Comparison of ENCODE assay signal across 8 cellular contexts in genomic region chr3:37996785-37997301, GRCh38. TPM values are rescaled to one million over a fixed set of nuclear protein-coding genes. Genes with fewer than 3 reads are reported as not detected.
A peak's percentile ranks its signal among the peaks of the same experiment; 100 is the strongest.
DNase-seq lines count a peak whose midpoint lies in the region; ATAC-seq, FAIRE-seq and TF ChIP-seq lines count a peak whose summit lies in the region.

No MANE protein-coding gene starts in this region.

- H3K27me3 ChIP-seq in hepatocyte, result no peaks in the 10 kb centered on the region
- no peaks in the 10 kb centered on the region for H3K27me3 ChIP-seq in spleen (replicated peaks in 1 of 7)

- H3K36me3 Mint-ChIP-seq in HFFc6 (ENCODE audit: low read depth) (peaks cover 16% of the 10 kb centered on the region), T-helper 17 cell (ENCODE audit: low read depth) (peaks cover 2% of the 10 kb centered on the region)

- no peak overlapping the region for H3K27ac Mint-ChIP-seq in HFFc6
- peak overlapping the region; percentile 96 for H3K27ac Mint-ChIP-seq in T-helper 17 cell

- no peak overlapping the region for H3K4me3 ChIP-seq in hepatocyte
- H3K4me3 ChIP-seq in spleen, result no peak overlapping the region

- H3K4me1 ChIP-seq in hepatocyte (ENCODE audit: insufficient read depth) (peaks cover 34% of the 10 kb centered on the region), spleen (peaks cover 25 to 67% (median 56%) of the 10 kb centered on the region in 6 donors)

- H4K20me1 ChIP-seq in hepatocyte (ENCODE audit: insufficient read depth, poor library complexity, severe bottlenecking), result no peaks in the 10 kb centered on the region

- intact Hi-C loops in spleen (cut with DNase I; ENCODE audit: low total_unique reads), result no loop called here

- peak; percentile 70 for ATAC-seq in T-helper 17 cell

- H3K27me3 Mint-ChIP-seq in HFFc6 (ENCODE audit: insufficient read depth) (peaks cover 5% of the 10 kb centered on the region), T-helper 17 cell (no peaks in the 10 kb centered on the region)

- TF ChIP-seq CTCF in HFFc6 (IDR thresholded peaks at IDR 0.05) (peak; percentile 97), hepatocyte (IDR thresholded peaks at IDR 0.05; ENCODE audit: poor library complexity) (peak; percentile 76), spleen (IDR thresholded peaks at IDR 0.05 in 8 of 11, conservative IDR thresholded peaks at IDR 0.05 in 3 of 11) (peak; percentile 90 to 98 (median 94))

- peaks cover 49% of the 10 kb centered on the region for H3K4me1 Mint-ChIP-seq in HFFc6 (ENCODE audit: low read depth)
- peaks cover 53% of the 10 kb centered on the region for H3K4me1 Mint-ChIP-seq in T-helper 17 cell

- H3K9me3 Mint-ChIP-seq in HFFc6, result no peaks in the 10 kb centered on the region

- no peak overlapping the region for H2AFZ ChIP-seq in hepatocyte

- 51% methylated on average over 7 of the region's 7 CpGs for WGBS in hepatocyte (ENCODE audit: low lambda C conversion rate, missing lambda C conversion rate)
- 50 to 56% (median 52%) methylated on average over 7 of the region's 7 CpGs for WGBS in spleen, 5 donors

- H3K36me3 ChIP-seq in hepatocyte (replicated peaks; ENCODE audit: insufficient read depth, low read depth) (no peaks in the 10 kb centered on the region), spleen (peaks cover 0 to 46% (median 19%) of the 10 kb centered on the region in 6 donors)

- H3K4me2 ChIP-seq in hepatocyte, result no peak overlapping the region

- H3K9me3 ChIP-seq in T-helper 17 cell (ENCODE audit: control insufficient read depth, low read length, poor library complexity, severe bottlenecking) (no peaks in the 10 kb centered on the region), hepatocyte (ENCODE audit: low read depth) (no peaks in the 10 kb centered on the region), spleen (no peaks in the 10 kb centered on the region)

- H3K79me2 ChIP-seq in hepatocyte, result peaks cover 6% of the 10 kb centered on the region

- peak; percentile 63 for DNase-seq in GM12891 (ENCODE audit: insufficient read length, low spot score)
- peak; percentile 71 for DNase-seq in HFFc6
- DNase-seq in MV-4-11 (lab: John Stamatoyannopoulos, UW), result peak; percentile 79
- DNase-seq in T-helper 17 cell, result peak; percentile 56 to 79 (median 66)
- peak; percentile 75 for DNase-seq in amniotic epithelial cell (ENCODE audit: low read depth)
- DNase-seq in hepatocyte (ENCODE audit: low spot score), result peak; percentile 88
- DNase-seq in spleen, result peak; percentile 86
- no peak for DNase-seq in COR-L47 (lab: John Stamatoyannopoulos, UW)

- H3K9me2 ChIP-seq in hepatocyte (replicated peaks; ENCODE audit: insufficient read depth), result no peaks in the 10 kb centered on the region

- H3K4me3 Mint-ChIP-seq in HFFc6, result no peak overlapping the region
- peak overlapping the region; percentile 72 for H3K4me3 Mint-ChIP-seq in T-helper 17 cell

- no peak for TF ChIP-seq POLR2A in GM12891 (IDR thresholded peaks at IDR 0.05; ENCODE audit: low read depth, low read length)
- TF ChIP-seq POLR2A in spleen (IDR thresholded peaks at IDR 0.05), result no peak

- peak overlapping the region; percentile 40 for H3K27ac ChIP-seq in hepatocyte
- H3K27ac ChIP-seq in spleen, result peak overlapping the region in 4 of 8 donors; percentile 8 to 97 (median 96)

- FAIRE-seq in GM12891 (lab: Jason Lieb, UNC), result peak; percentile 98

TF ChIP-seq in GM12891, 5 proteins besides CTCF, POLR2A, EP300 and RAD21:
- TF ChIP-seq POU2F2 (IDR thresholded peaks at IDR 0.05; ENCODE audit: low read depth, low read length) (peak; percentile 98), PAX5 (IDR thresholded peaks at IDR 0.05; ENCODE audit: insufficient read depth, low read length, severe bottlenecking) (no peak)

RNA-seq across cellular contexts. Expression of gene VILL, which starts 6.3 kb away (rescaled TPM):
- polyA plus RNA-seq in GM12891 (2012; ENCODE audit: low read depth, missing spikeins), result 3.5 TPM
- total RNA-seq in HFFc6 (2021; fragmentation: NEBNext Ultra II Directional; extraction: Animal tissue kit (Norgen Biotek cat#: 25700)), result 1 to 10 TPM; 3.5 to 4.6 (median 3.7) TPM
- total RNA-seq in T-helper 17 cell, result 10 to 100 TPM; 21.6 to 30.1 TPM
- 47.0 and 47.4 TPM in 2 replicates for total RNA-seq in hepatocyte
- polyA plus RNA-seq in hepatocyte, result 39.3 and 39.7 TPM in 2 replicates
- total RNA-seq in spleen, result 10 to 100 TPM; 14.4 to 23.4 (median 16.1) TPM
- polyA plus RNA-seq in spleen, result 10 to 100 TPM; 19.2 to 21.5 (median 20.1) TPM

RNA-seq across cellular contexts. Expression of gene PLCD1, which starts 32.6 kb away (rescaled TPM):
- polyA plus RNA-seq in GM12891 (2012; ENCODE audit: low read depth, missing spikeins), result 2.2 TPM
- 10 to 100 TPM; 11.1 to 22.4 (median 17.6) TPM for total RNA-seq in HFFc6 (2021; fragmentation: NEBNext Ultra II Directional; extraction: Animal tissue kit (Norgen Biotek cat#: 25700))
- total RNA-seq in T-helper 17 cell (10 to 100 TPM; 61.8 to 67.1 TPM), hepatocyte (17.1 and 22.6 TPM in 2 replicates), spleen (10 to 100 TPM; 16.3 to 24.0 (median 20.8) TPM)
- polyA plus RNA-seq in hepatocyte (21.7 and 24.8 TPM in 2 replicates), spleen (10 to 100 TPM; 11.8 to 13.3 (median 12.7) TPM)

RNA-seq across cellular contexts. Expression of gene DLEC1, which starts 42.2 kb away (rescaled TPM):
- 0.08 TPM for polyA plus RNA-seq in GM12891 (2012; ENCODE audit: low read depth, missing spikeins)
- total RNA-seq in HFFc6 (2021; fragmentation: NEBNext Ultra II Directional; extraction: Animal tissue kit (Norgen Biotek cat#: 25700)), result under 1 TPM in 1 of 6 experiments, not detected in 5; 0.05 TPM
- total RNA-seq in T-helper 17 cell, result 10 to 100 TPM in 1 of 2 donors, 1 to 10 TPM in 1; 8.6 to 16.3 TPM
- 0.23 and 0.68 TPM in 2 replicates for total RNA-seq in hepatocyte
- polyA plus RNA-seq in hepatocyte, result 1.5 and 1.6 TPM in 2 replicates
- total RNA-seq in spleen, result 1 to 10 TPM in 5 of 7 donors, under 1 TPM in 2; 0.52 to 2.3 (median 1.5) TPM
- under 1 TPM; 0.36 to 0.57 (median 0.42) TPM for polyA plus RNA-seq in spleen
